8 cellular contexts compared by ENCODE assay signal in genomic region chr4:184536881-184537248, GRCh38.
DNase-seq lines count a peak whose midpoint lies in the region; ATAC-seq, FAIRE-seq and TF ChIP-seq lines count a peak whose summit lies in the region.

No MANE protein-coding gene starts in this region.

- H2BK12ac ChIP-seq in H1 (ENCODE audit: low read depth, low read length), result no peak overlapping the region

- H3K9ac ChIP-seq in H1 (replicated peaks in 1 of 4; ENCODE audit: extremely low read depth in 1 of 4, low read depth in 3 of 4, low read length in 3 of 4), result peak overlapping the region in 3 of 4 experiments; percentile 65 to 85 (median 69); a peak in 6 of 7 replicates

- H3K9me3 ChIP-seq in H1 (ENCODE audit: insufficient read depth in 2 of 2, low read depth in 1 of 2, low read length in 1 of 2), result no peaks in the 10 kb centered on the region; a peak in 1 of 4 replicates

- no peak for TF ChIP-seq CTCF in NB4 (IDR thresholded peaks at IDR 0.05; ENCODE audit: low read depth, low read length)
- no peak for TF ChIP-seq CTCF in H1 (IDR thresholded peaks at IDR 0.05; ENCODE audit: control extremely low read depth in 1 of 3, insufficient read depth in 1 of 3, low read depth in 1 of 3, low read length in 3 of 3)

- POLR2A ChIA-PET in H1 (lab: Charles Lee; ENCODE audit: partially characterized antibody), result interaction anchor here (1.0 kb wide), 1 partner anchor 117 kb away, joined by 3 read pairs; no protein-coding TSS in a partner anchor

- H2BK15ac ChIP-seq in H1 (ENCODE audit: low read length), result no peak overlapping the region

- peak overlapping the region; percentile 46 to 75 for H3K4me2 ChIP-seq in H1 (ENCODE audit: insufficient read depth in 1 of 2, low read depth in 2 of 2, low read length in 2 of 2)

- H3K9me3 Mint-ChIP-seq in natural killer cell treated with Interleukin-12 subunit alpha and Interleukin-12 subunit beta and Interleukin-15 and Interleukin-18, amount 100 ng/mL, for 72 hours, result no peaks in the 10 kb centered on the region

- H2AK5ac ChIP-seq in H1 (ENCODE audit: low read depth, low read length), result no peak overlapping the region

- no peak overlapping the region for H3K56ac ChIP-seq in H1 (replicated peaks; ENCODE audit: insufficient read length, low read depth, low read length)

- DNase-seq in GM04503 (ENCODE audit: low read depth) (peak; percentile 3), NB4 (ENCODE audit: low read depth) (no peak), H1 (ENCODE audit: low read depth in 1 of 2, low spot score in 2 of 2) (no peak), SIG-M5 (lab: John Stamatoyannopoulos, UW) (no peak), NCI-H2171 (lab: John Stamatoyannopoulos, UW) (no peak)
- no peak for DNase-seq in natural killer cell treated with Interleukin-12 subunit alpha and Interleukin-12 subunit beta and Interleukin-15 and Interleukin-18, amount 100 ng/mL, for 72 hours (ENCODE audit: low spot score)

- no peaks in the 10 kb centered on the region for H3K27me3 ChIP-seq in H1 (replicated peaks in 1 of 4; ENCODE audit: control insufficient read depth in 3 of 4, extremely low read depth in 1 of 4, insufficient read depth in 3 of 4, low read length in 3 of 4)

- no peak for TF ChIP-seq POLR2A in NB4 (IDR thresholded peaks at IDR 0.05; ENCODE audit: extremely low read depth, insufficient read length)
- no peak for TF ChIP-seq POLR2A in H1 (IDR thresholded peaks at IDR 0.05; ENCODE audit: control extremely low read depth in 1 of 2, low read depth in 2 of 2, low read length in 2 of 2)

- no peaks in the 10 kb centered on the region for H4K20me1 ChIP-seq in H1 (replicated peaks in 1 of 2; ENCODE audit: control insufficient read depth in 1 of 2, insufficient read depth in 2 of 2, low read length in 2 of 2)

- no peak overlapping the region for H2BK20ac ChIP-seq in H1 (ENCODE audit: low read length)

- no peak for TF ChIP-seq RAD21 in H1 (IDR thresholded peaks at IDR 0.05 in 1 of 2, conservative IDR thresholded peaks at IDR 0.05 in 1 of 2; ENCODE audit: low read depth in 2 of 2, low read length in 2 of 2)

- peaks cover 0 to 6% (median 3%) of the 10 kb centered on the region in 4 experiments; a peak in 5 of 7 replicates for H3K4me1 ChIP-seq in H1 (replicated peaks in 1 of 4; ENCODE audit: control insufficient read depth in 3 of 4, insufficient read depth in 4 of 4, low read length in 3 of 4)

- no peak overlapping the region for H2BK5ac ChIP-seq in H1 (ENCODE audit: low read depth, low read length)

- ATAC-seq in natural killer cell treated with Interleukin-12 subunit alpha and Interleukin-12 subunit beta and Interleukin-15 and Interleukin-18, amount 100 ng/mL, for 72 hours, result peak in 1 of 2 donors; percentile 1
- ATAC-seq in GM19455 (IDR thresholded peaks at IDR 0.05; ENCODE audit: unreplicated experiment), result no peak
- no peak for ATAC-seq in GM18868 (IDR thresholded peaks at IDR 0.05; ENCODE audit: unreplicated experiment)

- no peaks in the 10 kb centered on the region for H3K23me2 ChIP-seq in H1 (ENCODE audit: low read depth, low read length)

- no peak overlapping the region for H3K4ac ChIP-seq in H1 (replicated peaks; ENCODE audit: insufficient read length, low read depth, low read length)

- peak overlapping the region; percentile 73 for H3K4me3 ChIP-seq in NB4 (ENCODE audit: low read depth, low read length)
- H3K4me3 ChIP-seq in H1 (ENCODE audit: extremely low read depth in 1 of 4, insufficient read depth in 2 of 4, low read depth in 3 of 4, low read length in 4 of 4), result peak overlapping the region; percentile 79 to 93 (median 83)

- no peak for TF ChIP-seq EP300 in H1 (IDR thresholded peaks at IDR 0.05; ENCODE audit: borderline replicate concordance in 1 of 2, low read depth in 2 of 2, low read length in 2 of 2)

- no peaks in the 10 kb centered on the region for H3K79me1 ChIP-seq in H1 (ENCODE audit: low read depth, low read length)

- H2BK120ac ChIP-seq in H1 (replicated peaks; ENCODE audit: low read depth, low read length), result no peak overlapping the region

- no peaks in the 10 kb centered on the region for H3K79me2 ChIP-seq in H1 (ENCODE audit: control insufficient read depth in 1 of 2, insufficient read depth in 2 of 2, low read length in 2 of 2)

- H3K4me1 Mint-ChIP-seq in natural killer cell treated with Interleukin-12 subunit alpha and Interleukin-12 subunit beta and Interleukin-15 and Interleukin-18, amount 100 ng/mL, for 72 hours (ENCODE audit: low read depth in 2 of 2), result peaks cover 45 to 46% of the 10 kb centered on the region in 2 donors

- no peak overlapping the region for H3K23ac ChIP-seq in H1 (ENCODE audit: insufficient read length)

- no peaks in the 10 kb centered on the region for H3K36me3 ChIP-seq in H1 (ENCODE audit: control insufficient read depth in 2 of 4, insufficient read depth in 4 of 4, low read length in 3 of 4)

- H3K14ac ChIP-seq in H1 (ENCODE audit: insufficient read length), result no peak overlapping the region

- H3K18ac ChIP-seq in H1 (ENCODE audit: extremely low read depth, low read length), result no peak overlapping the region

- no peak overlapping the region for H4K91ac ChIP-seq in H1 (replicated peaks; ENCODE audit: insufficient read length, low read length)

- H4K5ac ChIP-seq in H1 (ENCODE audit: insufficient read length, low read depth, low read length), result no peak overlapping the region

- no peaks in the 10 kb centered on the region for H3K27me3 Mint-ChIP-seq in natural killer cell treated with Interleukin-12 subunit alpha and Interleukin-12 subunit beta and Interleukin-15 and Interleukin-18, amount 100 ng/mL, for 72 hours

- H3K4me3 Mint-ChIP-seq in natural killer cell treated with Interleukin-12 subunit alpha and Interleukin-12 subunit beta and Interleukin-15 and Interleukin-18, amount 100 ng/mL, for 72 hours, result peak overlapping the region; percentile 91

- FAIRE-seq in H1 (lab: Jason Lieb, UNC), result no peak

- H3K36me3 Mint-ChIP-seq in natural killer cell treated with Interleukin-12 subunit alpha and Interleukin-12 subunit beta and Interleukin-15 and Interleukin-18, amount 100 ng/mL, for 72 hours, result no peaks in the 10 kb centered on the region

- CTCF ChIA-PET in H1 (lab: Charles Lee; ENCODE audit: partially characterized antibody), result interaction anchor here (2.1 kb wide), 1 partner anchor 272 kb away, joined by 10 read pairs; no protein-coding TSS in a partner anchor

- H4K8ac ChIP-seq in H1 (ENCODE audit: extremely low read depth, insufficient read depth, low read length), result no peak overlapping the region

- WGBS in H1 (ENCODE audit: extremely low coverage in 1 of 2, insufficient coverage in 1 of 2, insufficient read length in 1 of 2, insufficient replicate concordance in 2 of 2, low coverage in 1 of 2, low lambda C conversion rate in 2 of 2, missing lambda C conversion rate in 1 of 2), 2 experiments, result 55% methylated on average over 5 of the region's 5 CpGs; no CpG with 5 or more reads in 1 of the 2 experiments

- H3K27ac Mint-ChIP-seq in natural killer cell treated with Interleukin-12 subunit alpha and Interleukin-12 subunit beta and Interleukin-15 and Interleukin-18, amount 100 ng/mL, for 72 hours, result peak overlapping the region; percentile 88 to 99

- H3K27ac ChIP-seq in H1 (ENCODE audit: low read depth, low read length), result peak overlapping the region; percentile 66

- H2AFZ ChIP-seq in H1 (ENCODE audit: low read length), result no peak overlapping the region

TF ChIP-seq in H1, 55 proteins besides CTCF, POLR2A, EP300 and RAD21:
- TF ChIP-seq RXRA (IDR thresholded peaks at IDR 0.05; ENCODE audit: insufficient read depth, low read depth, low read length), result no peak
- no peak for TF ChIP-seq GABPA (IDR thresholded peaks at IDR 0.05; ENCODE audit: borderline replicate concordance, insufficient read depth, low read length)
TF ChIP-seq in H1: peak in this region for 0.
